ENCODE assay signal across 9 cellular contexts in the genomic region with DNA sequence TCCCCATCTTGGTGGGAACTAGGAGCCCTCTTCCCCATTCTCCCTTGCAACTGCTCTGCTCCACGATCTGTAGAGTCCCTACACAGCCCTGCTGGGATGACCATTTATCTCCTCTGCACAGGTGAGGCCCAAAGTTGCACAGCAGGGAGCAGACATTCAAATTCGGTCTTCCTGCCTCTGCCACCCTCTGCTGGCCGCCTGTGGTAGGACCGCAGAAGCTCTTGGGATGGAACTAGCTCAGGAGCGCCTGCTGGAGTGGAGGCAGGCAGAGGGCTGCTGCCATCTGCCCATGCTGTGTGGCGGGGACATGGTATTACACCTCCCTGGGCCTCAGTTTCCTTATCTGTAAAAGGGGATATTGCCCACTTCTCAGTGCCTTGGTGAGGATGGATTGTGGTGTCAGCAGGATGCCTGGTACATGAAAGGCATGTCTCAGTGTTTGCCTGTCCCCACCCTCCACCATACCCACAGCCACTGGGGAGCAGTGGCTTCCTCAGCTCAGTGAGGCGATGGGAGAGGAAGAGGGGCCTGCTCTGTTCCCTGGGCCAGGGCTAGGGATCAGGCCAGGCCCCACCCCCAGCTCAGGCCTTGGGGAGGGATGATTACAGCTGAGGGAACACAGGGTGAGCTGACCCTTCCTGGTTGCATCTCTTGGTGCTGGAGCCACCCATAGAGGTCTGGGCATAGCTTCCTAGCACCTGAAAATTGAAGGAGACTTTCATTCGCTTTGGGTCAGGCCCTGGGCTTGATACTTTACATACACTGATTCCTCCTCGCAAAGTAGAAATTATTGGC. TPM values are rescaled to one million over a fixed set of nuclear protein-coding genes. Genes with fewer than 3 reads are reported as not detected.
DNase-seq lines count a peak whose midpoint lies in the region; ATAC-seq, FAIRE-seq and TF ChIP-seq lines count a peak whose summit lies in the region.
"Had no signal": no experiment of that assay in that cellular context is flagged by ENCODE, and none has a peak within 500 bp of the region (broad histone marks: within the 10 kb centered on the region; RNA-seq: fewer than 3 reads in every experiment).

No MANE protein-coding gene starts in this region.

- H3K4me3 Mint-ChIP-seq in MCF 10A (ENCODE audit: unreplicated experiment): no peak overlapping the region

- no peak overlapping the region for H3K27ac Mint-ChIP-seq in MCF 10A (ENCODE audit: low read depth, unreplicated experiment)

- peak; percentile 86 for TF ChIP-seq CTCF in WI38 (IDR thresholded peaks at IDR 0.05; ENCODE audit: low read depth, low read length)
- peak; percentile 81 for TF ChIP-seq CTCF in MCF 10A (IDR thresholded peaks at IDR 0.05; ENCODE audit: unreplicated experiment)

- BruUV-seq in MCF 10A (replicated peaks; lab: Mats Ljungman, UMichigan): no TSS peak

- DNase-seq in SIG-M5 treated with dmso at 0.1 percent for 504 hours (lab: John Stamatoyannopoulos, UW; ENCODE audit: unreplicated experiment) (peak; percentile 64), SIG-M5 (lab: John Stamatoyannopoulos, UW) (no peak), NCI-H2171 (lab: John Stamatoyannopoulos, UW) (peak; percentile 25), MCF 10A (ENCODE audit: unreplicated experiment) (peak; percentile 77)
- peak; percentile 51 to 56 for DNase-seq in stimulated activated CD4-positive, alpha-beta T cell treated with anti-CD3 and anti-CD28 coated beads, Interleukin-1b, Interleukin-23, amount 100 ng/mL, for 1 hour (ENCODE audit: low read depth in 2 of 2)

- POLR2A ChIA-PET in MCF 10A (lab: Yijun Ruan, JAX): interaction anchor here (0.9 to 1.1 kb wide), 3 partner anchors 11 to 171 kb away, joined by 3 to 5 read pairs (median 4); a partner anchor contains a TSS

- peak; percentile 92 for FAIRE-seq in islet of Langerhans (lab: Jason Lieb, UNC)

- H3K36me3 Mint-ChIP-seq in MCF 10A (ENCODE audit: insufficient read depth, unreplicated experiment): no peaks in the 10 kb centered on the region

- no peaks in the 10 kb centered on the region for H3K9me3 Mint-ChIP-seq in MCF 10A (ENCODE audit: unreplicated experiment)

- ATAC-seq in HG02981 (IDR thresholded peaks at IDR 0.05; ENCODE audit: unreplicated experiment): peak; percentile 87

- CTCF ChIA-PET in MCF 10A (lab: Yijun Ruan, JAX): interaction anchor here (0.5 to 8.9 kb wide), 60 partner anchors 8 to 981 kb away, joined by 3 to 108 read pairs (median 4); a partner anchor contains a TSS

- H3K27me3 Mint-ChIP-seq in MCF 10A (ENCODE audit: insufficient read depth, unreplicated experiment): no peaks in the 10 kb centered on the region

- H3K4me3 ChIP-seq in WI38 (ENCODE audit: low read depth, low read length): no peak overlapping the region

- H3K4me1 Mint-ChIP-seq in MCF 10A (ENCODE audit: insufficient read depth, unreplicated experiment): no peaks in the 10 kb centered on the region

- intact Hi-C loops in MCF 10A (cut with micrococcal nuclease): loop anchor here (1.0 to 10.0 kb wide), 5 partner anchors 25 to 357 kb away; a partner anchor contains a TSS

RNA-seq across cellular contexts. Expression of a gene that starts 11.3 kb away (rescaled TPM):
- total RNA-seq in MCF 10A (2022): not detected in 2 replicates
- total RNA-seq: urinary bladder had no signal

RNA-seq across cellular contexts. Expression of a gene that starts 24.6 kb away (rescaled TPM):
- total RNA-seq in MCF 10A (2022): 0.26 and 0.49 TPM in 2 replicates

RNA-seq across cellular contexts. Expression of a gene that starts 36.7 kb away (rescaled TPM):
- total RNA-seq in MCF 10A (2022): 0.26 and 0.27 TPM in 2 replicates

RNA-seq across cellular contexts. Expression of a gene that starts 57.1 kb away (rescaled TPM):
- total RNA-seq in MCF 10A (2022): not detected in 2 replicates
- total RNA-seq: urinary bladder had no signal
